Comparison of ENCODE assay signal across 29 cellular contexts in genomic region chr13:60282708-60283107, GRCh38.
DNase-seq lines count a peak whose midpoint lies in the region; ATAC-seq and TF ChIP-seq lines count a peak whose summit lies in the region.
"Had no signal": no experiment of that assay in that cellular context is flagged by ENCODE, and none has a peak within 500 bp of the region (broad histone marks: within the 10 kb centered on the region; RNA-seq: fewer than 3 reads in every experiment).

No MANE protein-coding gene starts in this region.

- intact Hi-C loops in vagina (cut with DNase I) = no loop called here

- H3K4me1 ChIP-seq in vagina = no peaks in the 10 kb centered on the region
- H3K4me1 ChIP-seq: gastroesophageal sphincter, lower lobe of right lung, transverse colon had no signal

- POLR2A ChIA-PET in activated CD8-positive, alpha-beta T cell treated with anti-CD3 and anti-CD28 coated beads, Interleukin-2, amount 10 ng/mL, durations not matched to agents 7 days and 5 days (lab: Charles Lee) = no interaction called here

- H3K27me3 Mint-ChIP-seq in nephron (ENCODE audit: low read depth) = no peaks in the 10 kb centered on the region
- peaks cover 4% of the 10 kb centered on the region for H3K27me3 Mint-ChIP-seq in activated CD8-positive, alpha-beta T cell treated with anti-CD3 and anti-CD28 coated beads, Interleukin-2, amount 10 ng/mL, durations not matched to agents 7 days and 5 days (ENCODE audit: low read depth)
- H3K27me3 Mint-ChIP-seq: activated naive CD8-positive, alpha-beta T cell treated with anti-CD3 and anti-CD28 coated beads for 36 hours had no signal

- H3K27ac ChIP-seq in vagina = no peak overlapping the region
- H3K27ac ChIP-seq: 22Rv1, gastroesophageal sphincter, lower lobe of right lung, PC-9, skin epidermis, transverse colon had no signal

- CTCF ChIA-PET in activated CD8-positive, alpha-beta T cell treated with anti-CD3 and anti-CD28 coated beads, Interleukin-2, amount 10 ng/mL, durations not matched to agents 7 days and 5 days (lab: Charles Lee) = no interaction called here

- H3K27ac Mint-ChIP-seq in nephron = peak overlapping the region; percentile 10 to 37 (median 34)
- H3K27ac Mint-ChIP-seq in activated CD8-positive, alpha-beta T cell treated with anti-CD3 and anti-CD28 coated beads, Interleukin-2, amount 10 ng/mL, durations not matched to agents 7 days and 5 days = no peak overlapping the region
- H3K27ac Mint-ChIP-seq: activated B cell treated with CpG ODN at 0.5 μM for 24 hours; activated CD4-positive, alpha-beta T cell treated with anti-CD3 and anti-CD28 coated beads, Interleukin-2, amount 10 ng/mL, durations not matched to agents 7 days and 5 days; activated naive CD8-positive, alpha-beta T cell treated with anti-CD3 and anti-CD28 coated beads for 36 hours; natural killer cell treated with Interleukin-12 subunit alpha and Interleukin-12 subunit beta and Interleukin-15 and Interleukin-18, amount 100 ng/mL, for 72 hours; stimulated activated memory B cell treated with anti-CD40 and anti-IgM and Interleukin-4, amounts not matched to agents 10 μg/mL and 1 μg/mL and 100 μg/mL, for 72 hours had no signal

- H3K36me3 Mint-ChIP-seq in nephron (ENCODE audit: low read depth) = no peaks in the 10 kb centered on the region
- H3K36me3 Mint-ChIP-seq in activated CD8-positive, alpha-beta T cell treated with anti-CD3 and anti-CD28 coated beads, Interleukin-2, amount 10 ng/mL, durations not matched to agents 7 days and 5 days (ENCODE audit: low read depth) = no peaks in the 10 kb centered on the region
- H3K36me3 Mint-ChIP-seq: activated naive CD8-positive, alpha-beta T cell treated with anti-CD3 and anti-CD28 coated beads for 36 hours; natural killer cell treated with Interleukin-12 subunit alpha and Interleukin-12 subunit beta and Interleukin-15 and Interleukin-18, amount 100 ng/mL, for 72 hours; stimulated activated memory B cell treated with anti-CD40 and anti-IgM and Interleukin-4, amounts not matched to agents 10 μg/mL and 1 μg/mL and 100 μg/mL, for 72 hours had no signal

- ATAC-seq in activated CD8-positive, alpha-beta T cell treated with anti-CD3 and anti-CD28 coated beads, Interleukin-2, amount 10 ng/mL, durations not matched to agents 7 days and 5 days = no peak
- ATAC-seq: gastroesophageal sphincter; lower lobe of right lung; mucosa of descending colon; natural killer cell treated with Interleukin-12 subunit alpha and Interleukin-12 subunit beta and Interleukin-15 and Interleukin-18, amount 100 ng/mL, for 72 hours; stimulated activated memory B cell treated with anti-CD40 and anti-IgM and Interleukin-4, amounts not matched to agents 10 μg/mL and 1 μg/mL and 100 μg/mL, for 72 hours had no signal

- no peak overlapping the region for H3K4me3 ChIP-seq in vagina
- H3K4me3 ChIP-seq: gastroesophageal sphincter, lower lobe of right lung, MG63, mucosa of descending colon, PC-9, skin epidermis, transverse colon had no signal

- no peaks in the 10 kb centered on the region for H3K27me3 ChIP-seq in vagina
- H3K27me3 ChIP-seq: gastroesophageal sphincter, MG63, transverse colon had no signal

- peaks cover 5% of the 10 kb centered on the region for H3K9me3 Mint-ChIP-seq in nephron
- H3K9me3 Mint-ChIP-seq in activated CD8-positive, alpha-beta T cell treated with anti-CD3 and anti-CD28 coated beads, Interleukin-2, amount 10 ng/mL, durations not matched to agents 7 days and 5 days (ENCODE audit: insufficient read depth) = no peaks in the 10 kb centered on the region
- H3K9me3 Mint-ChIP-seq: activated B cell treated with CpG ODN at 0.5 μM for 24 hours; activated CD4-positive, alpha-beta T cell treated with anti-CD3 and anti-CD28 coated beads, Interleukin-2, amount 10 ng/mL, durations not matched to agents 7 days and 5 days; activated naive CD8-positive, alpha-beta T cell treated with anti-CD3 and anti-CD28 coated beads for 36 hours; natural killer cell treated with Interleukin-12 subunit alpha and Interleukin-12 subunit beta and Interleukin-15 and Interleukin-18, amount 100 ng/mL, for 72 hours had no signal

- peaks cover 10% of the 10 kb centered on the region for H3K4me1 Mint-ChIP-seq in nephron
- no peaks in the 10 kb centered on the region for H3K4me1 Mint-ChIP-seq in activated CD8-positive, alpha-beta T cell treated with anti-CD3 and anti-CD28 coated beads, Interleukin-2, amount 10 ng/mL, durations not matched to agents 7 days and 5 days (ENCODE audit: low read depth)
- H3K4me1 Mint-ChIP-seq: activated B cell treated with CpG ODN at 0.5 μM for 24 hours; activated CD4-positive, alpha-beta T cell treated with anti-CD3 and anti-CD28 coated beads, Interleukin-2, amount 10 ng/mL, durations not matched to agents 7 days and 5 days; activated naive CD8-positive, alpha-beta T cell treated with anti-CD3 and anti-CD28 coated beads for 36 hours; stimulated activated memory B cell treated with anti-CD40 and anti-IgM and Interleukin-4, amounts not matched to agents 10 μg/mL and 1 μg/mL and 100 μg/mL, for 72 hours had no signal

- no peaks in the 10 kb centered on the region for H3K9me3 ChIP-seq in vagina
- H3K9me3 ChIP-seq: gastroesophageal sphincter, lower lobe of right lung, MG63, mucosa of descending colon, SK-N-SH, transverse colon had no signal

- H3K36me3 ChIP-seq in vagina = no peaks in the 10 kb centered on the region
- H3K36me3 ChIP-seq: gastroesophageal sphincter, lower lobe of right lung, MG63, transverse colon had no signal

- H3K4me3 Mint-ChIP-seq in nephron = no peak overlapping the region
- H3K4me3 Mint-ChIP-seq in activated CD8-positive, alpha-beta T cell treated with anti-CD3 and anti-CD28 coated beads, Interleukin-2, amount 10 ng/mL, durations not matched to agents 7 days and 5 days = no peak overlapping the region
- H3K4me3 Mint-ChIP-seq: activated B cell treated with CpG ODN at 0.5 μM for 24 hours; activated CD4-positive, alpha-beta T cell treated with anti-CD3 and anti-CD28 coated beads, Interleukin-2, amount 10 ng/mL, durations not matched to agents 7 days and 5 days; activated naive CD8-positive, alpha-beta T cell treated with anti-CD3 and anti-CD28 coated beads for 36 hours; natural killer cell treated with Interleukin-12 subunit alpha and Interleukin-12 subunit beta and Interleukin-15 and Interleukin-18, amount 100 ng/mL, for 72 hours; stimulated activated memory B cell treated with anti-CD40 and anti-IgM and Interleukin-4, amounts not matched to agents 10 μg/mL and 1 μg/mL and 100 μg/mL, for 72 hours had no signal

- DNase-seq in DMS53 (lab: John Stamatoyannopoulos, UW) = peak; percentile 34
- DNase-seq in DMS53 treated with DMSO at 0.1 percent for 48 hours (lab: John Stamatoyannopoulos, UW; ENCODE audit: unreplicated experiment) = no peak
- peak; percentile 59 for DNase-seq in NCI-H2081 treated with DMSO at 0.1 percent for 48 hours (lab: John Stamatoyannopoulos, UW)
- peak; percentile 19 for DNase-seq in NCI-H774 (lab: John Stamatoyannopoulos, UW)
- DNase-seq in NCI-H2029 (lab: John Stamatoyannopoulos, UW) = no peak
- DNase-seq in vagina (ENCODE audit: extremely low spot score in 2 of 2) = no peak
- DNase-seq in activated CD8-positive, alpha-beta T cell treated with anti-CD3 and anti-CD28 coated beads, Interleukin-2, amount 10 ng/mL, durations not matched to agents 7 days and 5 days = no peak
- DNase-seq: activated B cell treated with CpG ODN at 0.5 μM for 24 hours; activated CD4-positive, alpha-beta T cell treated with anti-CD3 and anti-CD28 coated beads, Interleukin-2, amount 10 ng/mL, durations not matched to agents 7 days and 5 days; activated gamma-delta T cell; activated naive CD8-positive, alpha-beta T cell treated with anti-CD3 and anti-CD28 coated beads for 36 hours; activated T-cell treated with anti-CD3 and anti-CD28 coated beads, Interleukin-2, amount 50 U/mL, for 1 hour; aorta; C1 segment of cervical spinal cord; KG1; lower lobe of right lung; MG63; mucosa of descending colon; NCI-H1436; NCI-H2227 treated with DMSO at 0.1 percent for 48 hours; PC-9; SK-N-SH; transverse colon had no signal

- TF ChIP-seq CTCF in nephron (IDR thresholded peaks at IDR 0.05; ENCODE audit: unreplicated experiment in 3 of 3) (no peak), vagina (IDR thresholded peaks at IDR 0.05) (no peak)

- no peak for TF ChIP-seq POLR2A in vagina (IDR thresholded peaks at IDR 0.05)

Comparison
In these comparisons a context has a peak if more than half of its experiments do, and no peak if none do; other contexts are left out.
1. DNase-seq: peak in DMS53 (single experiment), NCI-H2081 treated with DMSO at 0.1 percent for 48 hours (single experiment) and NCI-H774 (single experiment); none in DMS53 treated with DMSO at 0.1 percent for 48 hours (single experiment), NCI-H2029 (single experiment), vagina (0 of 2) and activated CD8-positive, alpha-beta T cell treated with anti-CD3 and anti-CD28 coated beads, Interleukin-2, amount 10 ng/mL, durations not matched to agents 7 days and 5 days (single experiment).